7 cellular contexts compared by ENCODE assay signal in genomic region chr4:153084939-153085630, GRCh38.
DNase-seq lines count a peak whose midpoint lies in the region; ATAC-seq and TF ChIP-seq lines count a peak whose summit lies in the region.

No MANE protein-coding gene starts in this region.

- H3K4me3 ChIP-seq in GM12875 (ENCODE audit: low read depth, low read length) (no peak overlapping the region), cardiac fibroblast (replicated peaks in 1 of 2; ENCODE audit: low read depth in 2 of 2, low read length in 2 of 2) (no peak overlapping the region)

- DNase-seq in NCI-H1930 (lab: John Stamatoyannopoulos, UW), result peak; percentile 17 to 46
- peak; percentile 76 for DNase-seq in activated CD4-positive, alpha-beta T cell treated with anti-CD3 and anti-CD28 coated beads for 1 hour
- DNase-seq in cardiac fibroblast (ENCODE audit: low read depth in 2 of 2), result peak; percentile 75 to 77
- peak; percentile 75 for DNase-seq in kidney glomerular epithelial cell (lab: John Stamatoyannopoulos, UW)
- peak; percentile 72 for DNase-seq in stimulated activated CD4-positive, alpha-beta T cell treated with anti-CD3 and anti-CD28 coated beads, Interleukin-2, amount 100 ng/mL, for 4 hours (ENCODE audit: low read depth)

- peak; percentile 42 for ATAC-seq in HG02571 (IDR thresholded peaks at IDR 0.05; ENCODE audit: unreplicated experiment)

- TF ChIP-seq CTCF in GM12875 (IDR thresholded peaks at IDR 0.05; ENCODE audit: borderline replicate concordance, insufficient read depth, low read depth, low read length) (peak; percentile 97), cardiac fibroblast (IDR thresholded peaks at IDR 0.05; ENCODE audit: low read depth, low read length) (peak; percentile 98)
